Comparison of ENCODE assay signal across 30 cellular contexts in the genomic region with DNA sequence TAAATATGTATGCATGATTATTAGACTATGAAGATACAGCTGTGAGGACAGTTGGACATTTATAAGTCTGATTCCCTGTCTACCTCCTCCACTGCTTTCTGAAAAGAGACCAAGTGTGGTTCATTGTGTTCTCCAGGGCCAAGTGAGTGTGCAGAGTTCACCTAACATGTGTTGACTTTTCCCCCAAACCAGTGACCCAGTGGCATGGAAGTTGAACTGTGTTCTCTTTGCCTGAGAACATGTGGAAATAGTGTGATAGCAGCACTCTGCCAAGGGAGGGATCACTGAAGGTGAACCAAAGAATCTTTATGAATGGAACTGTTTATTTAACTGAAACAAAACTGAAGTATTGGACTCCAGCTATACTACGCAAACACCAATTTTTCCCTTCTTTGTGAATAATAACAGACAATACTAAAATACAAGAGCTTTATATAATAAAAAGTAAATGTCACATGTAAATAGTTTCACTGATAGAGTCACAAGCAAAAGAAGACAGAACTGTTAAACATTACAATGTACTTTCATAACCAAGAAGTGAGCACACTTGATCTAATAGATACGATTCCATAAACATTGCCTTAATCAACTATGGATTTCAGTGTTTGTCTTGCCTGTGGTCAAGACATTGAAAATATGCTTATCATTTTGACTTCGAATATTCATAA.
"Had no signal": no experiment of that assay in that cellular context is flagged by ENCODE, and none has a peak within 500 bp of the region (broad histone marks: within the 10 kb centered on the region; RNA-seq: fewer than 3 reads in every experiment).

No MANE protein-coding gene starts in this region.

- H3K36me3 Mint-ChIP-seq: immature natural killer cell, mesothelial cell of epicardium, naive B cell, neural progenitor cell had no signal

- H3K27me3 ChIP-seq: esophagus squamous epithelium, heart right ventricle, neural progenitor cell, tibial nerve, upper lobe of left lung had no signal

- H3K9me3 Mint-ChIP-seq: mesothelial cell of epicardium, nephron, neural progenitor cell had no signal

- H3K4me3 Mint-ChIP-seq: effector memory CD8-positive, alpha-beta T cell; immature natural killer cell; mesothelial cell of epicardium; naive B cell; nephron; neural progenitor cell; stimulated activated naive CD8-positive, alpha-beta T cell treated with anti-CD3 and anti-CD28 coated beads, Interleukin-15, amount 100 ng/mL, for 72 hours had no signal

- H3K36me3 ChIP-seq: esophagus squamous epithelium, heart right ventricle, neural progenitor cell, tibial nerve, upper lobe of left lung had no signal

- H3K27ac Mint-ChIP-seq: effector memory CD8-positive, alpha-beta T cell; immature natural killer cell; mesothelial cell of epicardium; naive B cell; nephron; neural progenitor cell; progenitor cell of endocrine pancreas had no signal

- H3K4me1 Mint-ChIP-seq: immature natural killer cell; mesothelial cell of epicardium; naive B cell; nephron; neural progenitor cell; stimulated activated naive CD8-positive, alpha-beta T cell treated with anti-CD3 and anti-CD28 coated beads, Interleukin-15, amount 100 ng/mL, for 72 hours had no signal

- H3K9me3 ChIP-seq: esophagus squamous epithelium, heart right ventricle, mucosa of descending colon, tibial nerve, upper lobe of left lung had no signal

- ATAC-seq: effector memory CD8-positive, alpha-beta T cell; heart right ventricle; left colon; mucosa of descending colon; sciatic nerve; stimulated activated naive CD8-positive, alpha-beta T cell treated with anti-CD3 and anti-CD28 coated beads, Interleukin-15, amount 100 ng/mL, for 72 hours had no signal

- DNase-seq: cortex of kidney; effector memory CD8-positive, alpha-beta T cell; erythroblast; esophagus squamous epithelium; foreskin melanocyte; glutamatergic neuron; heart right ventricle; hypothalamus; immature natural killer cell; islet precursor cell; kidney glomerular epithelial cell; left colon; mesenchymal stem cell; mucosa of descending colon; naive B cell; stimulated activated CD4-positive, alpha-beta T cell treated with anti-CD3 and anti-CD28 coated beads, Interleukin-12 subunit alpha, Interleukin-12 subunit beta, amount 100 ng/mL, for 4 hours; stimulated activated CD4-positive, alpha-beta T cell treated with anti-CD3 and anti-CD28 coated beads, Interleukin-1b, Interleukin-23, amount 100 ng/mL, for 48 hours; stimulated activated CD4-positive, alpha-beta T cell treated with anti-CD3 and anti-CD28 coated beads, Interleukin-4, amount 100 ng/mL, for 1 hour; stimulated activated CD8-positive, alpha-beta memory T cell treated with anti-CD3 and anti-CD28 coated beads, Interleukin-4, amount 100 ng/mL, for 48 hours; stimulated activated naive CD4-positive, alpha-beta T cell; stimulated activated naive CD8-positive, alpha-beta T cell treated with anti-CD3 and anti-CD28 coated beads, Interleukin-15, amount 100 ng/mL, for 72 hours; upper lobe of left lung had no signal

- H3K27me3 Mint-ChIP-seq: effector memory CD8-positive, alpha-beta T cell; naive B cell; stimulated activated naive CD8-positive, alpha-beta T cell treated with anti-CD3 and anti-CD28 coated beads, Interleukin-15, amount 100 ng/mL, for 72 hours had no signal

- H3K27ac ChIP-seq: esophagus squamous epithelium, heart right ventricle, neural progenitor cell, parathyroid adenoma, tibial nerve, upper lobe of left lung had no signal

- H3K4me3 ChIP-seq: esophagus squamous epithelium, heart right ventricle, mucosa of descending colon, neural progenitor cell, smooth muscle cell, tibial nerve, upper lobe of left lung had no signal

- H3K4me1 ChIP-seq: esophagus squamous epithelium, heart right ventricle, parathyroid adenoma, tibial nerve, upper lobe of left lung had no signal
